10 cellular contexts compared by ENCODE assay signal in genomic region chr6:108597601-108598315, GRCh38. TPM values are rescaled to one million over a fixed set of nuclear protein-coding genes. Genes with fewer than 3 reads are reported as not detected.
DNase-seq lines count a peak whose midpoint lies in the region; ATAC-seq and TF ChIP-seq lines count a peak whose summit lies in the region.
"Had no signal": no experiment of that assay in that cellular context is flagged by ENCODE, and none has a peak within 500 bp of the region (broad histone marks: within the 10 kb centered on the region; RNA-seq: fewer than 3 reads in every experiment).

No MANE protein-coding gene starts in this region.

- H4K20me1 ChIP-seq in GM23248 (ENCODE audit: insufficient read depth) = peaks cover 26% of the 10 kb centered on the region

- H3K9ac ChIP-seq in GM23248 (no peak overlapping the region), colonic mucosa (ENCODE audit: low read depth in 2 of 2, low read length in 2 of 2) (no peak overlapping the region)

- TF ChIP-seq EP300 in stomach (IDR thresholded peaks at IDR 0.05) = no peak

- H3K4me1 ChIP-seq in GM23248 (ENCODE audit: insufficient read depth) = peaks cover 25% of the 10 kb centered on the region
- peaks cover 16% of the 10 kb centered on the region for H3K4me1 ChIP-seq in right cardiac atrium (ENCODE audit: control insufficient read depth, insufficient read depth, low read length)
- peaks cover 61 to 84% (median 74%) of the 10 kb centered on the region in 4 donors for H3K4me1 ChIP-seq in stomach
- H3K4me1 ChIP-seq in colonic mucosa = no peaks in the 10 kb centered on the region

- ATAC-seq in right cardiac atrium = no peak

- H3K4me3 ChIP-seq in GM23248 (no peak overlapping the region), right cardiac atrium (ENCODE audit: low read length) (no peak overlapping the region), stomach (no peak overlapping the region), colonic mucosa (no peak overlapping the region)

- intact Hi-C loops in right cardiac atrium (cut with DNase I) = loop anchor here in 1 of 4 donors (10.0 kb wide), 1 partner anchor 57 kb away; no protein-coding TSS in a partner anchor
- intact Hi-C loops in stomach (cut with DNase I; ENCODE audit: low total_unique reads) = no loop called here
- intact Hi-C loops in colonic mucosa (cut with DNase I) = no loop called here

- H3K27ac ChIP-seq in GM23248 (peak overlapping the region; percentile 17; the same call in 1 of the 2 replicates), RWPE1 (peak overlapping the region; percentile 54; the same call in 1 of the 2 replicates), right cardiac atrium (ENCODE audit: low read length) (peak overlapping the region; percentile 19), stomach (peak overlapping the region in 4 of 5 donors; percentile 58 to 89 (median 72)), colonic mucosa (no peak overlapping the region)
- H3K27ac ChIP-seq: HL-60 had no signal

- no peak overlapping the region for H3K4me2 ChIP-seq in GM23248 (ENCODE audit: unreplicated experiment)

- no peaks in the 10 kb centered on the region for H3K9me3 ChIP-seq in GM23248 (ENCODE audit: low read depth)
- H3K9me3 ChIP-seq in right cardiac atrium (ENCODE audit: control insufficient read depth, low read length) = no peaks in the 10 kb centered on the region
- H3K9me3 ChIP-seq in stomach = no peaks in the 10 kb centered on the region
- H3K9me3 ChIP-seq in colonic mucosa = no peaks in the 10 kb centered on the region

- CTCF ChIA-PET in RWPE1 (lab: Yijun Ruan, JAX) = no interaction called here

- peaks cover 31% of the 10 kb centered on the region for H3F3A ChIP-seq in GM23248 (ENCODE audit: insufficient read depth)

- no peak for TF ChIP-seq CTCF in RWPE1 (conservative IDR thresholded peaks at IDR 0.05; ENCODE audit: low read depth)
- TF ChIP-seq CTCF in stomach (IDR thresholded peaks at IDR 0.05) = no peak
- TF ChIP-seq CTCF in colonic mucosa (IDR thresholded peaks at IDR 0.05) = no peak
- no peak for TF ChIP-seq CTCF in GM13977 (IDR thresholded peaks at IDR 0.05; ENCODE audit: extremely low read depth, insufficient read depth, missing control alignments)

- DNase-seq in GM23248 = no peak
- no peak for DNase-seq in RWPE1 (ENCODE audit: low spot score)
- no peak for DNase-seq in right cardiac atrium
- DNase-seq in stomach = no peak
- no peak for DNase-seq in colonic mucosa
- no peak for DNase-seq in GM13977 (ENCODE audit: low spot score)
- DNase-seq in NCI-H1092 treated with DMSO at 0.1 percent for 48 hours (lab: John Stamatoyannopoulos, UW) = no peak
- DNase-seq: activated effector memory CD4-positive, alpha-beta T cell treated with anti-CD3 and anti-CD28 coated beads, Interleukin-2, amount 50 U/mL, for 16 hours; midbrain had no signal

- no peak for TF ChIP-seq POLR2A in stomach (IDR thresholded peaks at IDR 0.05)

- WGBS in GM23248 (ENCODE audit: low coverage in 1 of 2, low lambda C conversion rate in 2 of 2, missing lambda C conversion rate in 2 of 2), 2 experiments = 75 to 82% methylated on average over 5 of the region's 5 CpGs
- WGBS in right cardiac atrium = 55% methylated on average over 5 of the region's 5 CpGs
- WGBS in stomach, 5 donors = 64 to 83% (median 82%) methylated on average over 5 of the region's 5 CpGs

- H3K36me3 ChIP-seq in GM23248 (ENCODE audit: low read depth) (no peaks in the 10 kb centered on the region), stomach (no peaks in the 10 kb centered on the region), colonic mucosa (no peaks in the 10 kb centered on the region)

- peaks cover 100% of the 10 kb centered on the region for H3K79me2 ChIP-seq in GM23248 (ENCODE audit: insufficient read depth)

- in situ Hi-C loops in GM23248 (cut with MboI) = no loop called here
- in situ Hi-C loops in GM13977 (cut with MboI; ENCODE audit: low pct_unique_long_range_greater_than_20kb, low sequenced_read_pairs, unreplicated experiment) = no loop called here

- H3K9me2 ChIP-seq in GM23248 (ENCODE audit: insufficient read depth) = no peaks in the 10 kb centered on the region

- H2AFZ ChIP-seq in GM23248 = no peak overlapping the region

- H3K27me3 ChIP-seq in GM23248 (replicated peaks; ENCODE audit: insufficient read depth) = no peaks in the 10 kb centered on the region
- no peaks in the 10 kb centered on the region for H3K27me3 ChIP-seq in right cardiac atrium (ENCODE audit: control insufficient read depth, insufficient read depth)
- no peaks in the 10 kb centered on the region for H3K27me3 ChIP-seq in stomach
- no peaks in the 10 kb centered on the region for H3K27me3 ChIP-seq in colonic mucosa

- POLR2A ChIA-PET in RWPE1 (lab: Yijun Ruan, JAX; ENCODE audit: low non-redundant PET) = no interaction called here

RNA-seq across cellular contexts. Expression of gene FOXO3, which starts 37.0 kb away (rescaled TPM):
- 35.7 and 36.6 TPM in 2 replicates for total RNA-seq in GM23248 (2014; rRNA removed; shearing (Covaris generic))
- polyA plus RNA-seq in GM23248 (2016; fragmentation: Nextera tagmentation; extraction: Ambion mirVana) = 17.9 and 19.7 TPM in 2 replicates
- 10 to 100 TPM; 33.2 to 50.0 (median 39.8) TPM for total RNA-seq in right cardiac atrium
- 16.4 TPM for polyA plus RNA-seq in right cardiac atrium
- 10 to 100 TPM; 33.3 to 89.8 (median 78.6) TPM for total RNA-seq in stomach
- polyA plus RNA-seq in stomach = 10 to 100 TPM; 13.0 to 21.2 (median 14.4) TPM
- total RNA-seq in colonic mucosa = 10 to 100 TPM; 33.4 to 61.7 TPM
